ENCODE assay signal across 18 cellular contexts in genomic region chrX:29143756-29144155, GRCh38.
DNase-seq lines count a peak whose midpoint lies in the region; ATAC-seq, FAIRE-seq and TF ChIP-seq lines count a peak whose summit lies in the region.
"Had no signal": no experiment of that assay in that cellular context is flagged by ENCODE, and none has a peak within 500 bp of the region (broad histone marks: within the 10 kb centered on the region; RNA-seq: fewer than 3 reads in every experiment).

No MANE protein-coding gene starts in this region.

- H3K27me3 ChIP-seq in psoas muscle (ENCODE audit: insufficient read depth in 3 of 3, low read length in 2 of 3), result no peaks in the 10 kb centered on the region
- H3K27me3 ChIP-seq: BE2C had no signal

- H3K4me1 ChIP-seq in A549 (no peaks in the 10 kb centered on the region), psoas muscle (no peaks in the 10 kb centered on the region)
- H3K4me1 ChIP-seq: BE2C had no signal

- H3K4me3 ChIP-seq in A549, result no peak overlapping the region
- H3K4me3 ChIP-seq in cardiac fibroblast (replicated peaks in 1 of 2; ENCODE audit: low read depth in 2 of 2, low read length in 2 of 2), result no peak overlapping the region
- H3K4me3 ChIP-seq in fibroblast of pulmonary artery (replicated peaks; ENCODE audit: low read depth, low read length), result no peak overlapping the region
- no peak overlapping the region for H3K4me3 ChIP-seq in psoas muscle

- H3K4me3 Mint-ChIP-seq in activated T-helper 17 cell treated with anti-CD3 and anti-CD28 coated beads, Interleukin-2, amount 50 U/mL, for 72 hours, result no peak overlapping the region
- H3K4me3 Mint-ChIP-seq: CD4-positive, alpha-beta memory T cell; H9 had no signal

- FAIRE-seq in A549 (lab: Jason Lieb, UNC), result peak; percentile 49
- FAIRE-seq: A204.1, G401.6, GM12892 had no signal

- TF ChIP-seq CTCF in A549 (IDR thresholded peaks at IDR 0.05) (no peak), cardiac fibroblast (IDR thresholded peaks at IDR 0.05; ENCODE audit: low read depth, low read length) (no peak), fibroblast of pulmonary artery (IDR thresholded peaks at IDR 0.05; ENCODE audit: low read length, missing control alignments) (no peak), psoas muscle (IDR thresholded peaks at IDR 0.05) (no peak)

- 85% methylated on average over 4 of the region's 4 CpGs for WGBS in A549 (ENCODE audit: missing lambda C conversion rate)
- 92 to 95% (median 94%) methylated on average over 4 of the region's 4 CpGs for WGBS in psoas muscle, 3 donors

- POLR2A ChIA-PET in A549 (lab: Yijun Ruan, JAX), result no interaction called here

- H3K36me3 Mint-ChIP-seq in activated T-helper 17 cell treated with anti-CD3 and anti-CD28 coated beads, Interleukin-2, amount 50 U/mL, for 72 hours (ENCODE audit: low read depth), result no peaks in the 10 kb centered on the region
- H3K36me3 Mint-ChIP-seq: CD4-positive, alpha-beta memory T cell had no signal

- no peak overlapping the region for H3K27ac Mint-ChIP-seq in activated T-helper 17 cell treated with anti-CD3 and anti-CD28 coated beads, Interleukin-2, amount 50 U/mL, for 72 hours
- H3K27ac Mint-ChIP-seq: H9 had no signal

- DNase-seq in A549 (ENCODE audit: low read depth in 1 of 2, low spot score in 1 of 2), result no peak
- peak; percentile 63 for DNase-seq in M059J (ENCODE audit: low read depth)
- DNase-seq in cardiac fibroblast (ENCODE audit: low read depth in 2 of 2), result peak; percentile 52 to 53
- peak; percentile 79 for DNase-seq in fibroblast of pulmonary artery (ENCODE audit: low read depth)
- no peak for DNase-seq in NCI-H2227 treated with DMSO at 0.1 percent for 48 hours (lab: John Stamatoyannopoulos, UW)
- no peak for DNase-seq in NCI-H774 (lab: John Stamatoyannopoulos, UW)
- DNase-seq in psoas muscle, result no peak
- DNase-seq: BE2C; CD4-positive, alpha-beta memory T cell; DMS153; DMS79 treated with DMSO at 0.1 percent for 48 hours; GOT3; H9 had no signal

- TF ChIP-seq POLR2A in A549 (IDR thresholded peaks at IDR 0.05; ENCODE audit: low read length), result no peak

- peaks cover 8% of the 10 kb centered on the region for H3K9me3 Mint-ChIP-seq in activated T-helper 17 cell treated with anti-CD3 and anti-CD28 coated beads, Interleukin-2, amount 50 U/mL, for 72 hours

- no peak overlapping the region for H3K4me2 ChIP-seq in A549

- H3K4me1 Mint-ChIP-seq in activated T-helper 17 cell treated with anti-CD3 and anti-CD28 coated beads, Interleukin-2, amount 50 U/mL, for 72 hours, result no peaks in the 10 kb centered on the region
- H3K4me1 Mint-ChIP-seq: CD4-positive, alpha-beta memory T cell had no signal

- no peak for TF ChIP-seq EP300 in A549 (IDR thresholded peaks at IDR 0.05)

- TF ChIP-seq RAD21 in A549 (conservative IDR thresholded peaks at IDR 0.05 in 1 of 2, IDR thresholded peaks at IDR 0.05 in 1 of 2), result no peak

- no peaks in the 10 kb centered on the region for H3K27me3 Mint-ChIP-seq in activated T-helper 17 cell treated with anti-CD3 and anti-CD28 coated beads, Interleukin-2, amount 50 U/mL, for 72 hours
- H3K27me3 Mint-ChIP-seq: CD4-positive, alpha-beta memory T cell had no signal

- H3K27ac ChIP-seq in A549 (no peak overlapping the region), psoas muscle (no peak overlapping the region)
- H3K27ac ChIP-seq: C4-2B had no signal

- CTCF ChIA-PET in A549 (lab: Yijun Ruan, JAX), result no interaction called here

- intact Hi-C loops in psoas muscle (cut with DNase I), result no loop called here

- no peaks in the 10 kb centered on the region for H3K36me3 ChIP-seq in psoas muscle (ENCODE audit: insufficient read depth in 1 of 2, low read depth in 1 of 2)
- H3K36me3 ChIP-seq: BE2C had no signal

- no peak for ATAC-seq in A549
- no peak for ATAC-seq in activated T-helper 17 cell treated with anti-CD3 and anti-CD28 coated beads, Interleukin-2, amount 50 U/mL, for 72 hours (replicated peaks)
- no peak for ATAC-seq in psoas muscle

- H3K9me3 ChIP-seq in A549 (no peaks in the 10 kb centered on the region), psoas muscle (no peaks in the 10 kb centered on the region)
- H3K9me3 ChIP-seq: BE2C had no signal

TF ChIP-seq in A549, 52 proteins besides CTCF, POLR2A, EP300 and RAD21:
- TF ChIP-seq MAZ (IDR thresholded peaks at IDR 0.05; ENCODE audit: borderline replicate concordance, low read depth, low read length) (no peak), CEBPB (IDR thresholded peaks at IDR 0.05) (no peak), HEYL (CRISPR knock-in tag; IDR thresholded peaks at IDR 0.05) (no peak), SMC3 (IDR thresholded peaks at IDR 0.05) (no peak), RNF2 (IDR thresholded peaks at IDR 0.05; ENCODE audit: borderline replicate concordance, low read depth) (no peak), HOXB13 (CRISPR knock-in tag; IDR thresholded peaks at IDR 0.05; ENCODE audit: low read depth) (no peak)

Comparison
In these comparisons a context has a peak if more than half of its experiments do, and no peak if none do; other contexts are left out.
1. DNase-seq: peak in M059J (single experiment), cardiac fibroblast (2 of 2) and fibroblast of pulmonary artery (single experiment); none in A549 (0 of 2), NCI-H2227 treated with DMSO at 0.1 percent for 48 hours (single experiment), NCI-H774 (single experiment) and psoas muscle (0 of 2).